ENCODE assay signal across 8 cellular contexts in genomic region chr16:58732545-58733247, GRCh38. TPM values are rescaled to one million over a fixed set of nuclear protein-coding genes. Genes with fewer than 3 reads are reported as not detected.
DNase-seq lines count a peak whose midpoint lies in the region; ATAC-seq, FAIRE-seq and TF ChIP-seq lines count a peak whose summit lies in the region.

No MANE protein-coding gene starts in this region.

- TF ChIP-seq RAD21 in IMR-90 (IDR thresholded peaks at IDR 0.05; ENCODE audit: low read length) (no peak), GM12878 (IDR thresholded peaks at IDR 0.05; ENCODE audit: insufficient read depth, low read depth, low read length) (no peak)

- no peak overlapping the region for H3K56ac ChIP-seq in IMR-90 (ENCODE audit: extremely low read depth, insufficient read depth, low read length)

- H2AK9ac ChIP-seq in IMR-90 (replicated peaks; ENCODE audit: low read depth, low read length, poor library complexity): no peak overlapping the region

- peak overlapping the region; percentile 89 for H3K4me2 ChIP-seq in IMR-90 (ENCODE audit: low read depth, low read length)
- H3K4me2 ChIP-seq in GM12878 (ENCODE audit: control insufficient read depth, insufficient read depth): peak overlapping the region; percentile 64
- H3K4me2 ChIP-seq in mesenchymal stem cell (ENCODE audit: low read length, poor library complexity, severe bottlenecking): peak overlapping the region; percentile 99

- H4K20me1 ChIP-seq in IMR-90 (ENCODE audit: insufficient read depth, low read length) (peaks cover 13% of the 10 kb centered on the region; the same call in 1 of the 2 replicates), GM12878 (ENCODE audit: control insufficient read depth, insufficient read depth) (no peaks in the 10 kb centered on the region)

- RAD21 ChIA-PET in GM12878 (lab: Charles Lee; ENCODE audit: unreplicated experiment): interaction anchor here (0.6 to 1.5 kb wide), 3 partner anchors 24 to 214 kb away, joined by 3 to 6 read pairs (median 4); no protein-coding TSS in a partner anchor

- SMC1A ChIA-PET in GM12878 (lab: Charles Lee; ENCODE audit: uncharacterized antibody, unreplicated experiment): interaction anchor here (0.6 to 1.9 kb wide), 4 partner anchors 9 to 396 kb away, joined by 3 to 5 read pairs (median 4); no protein-coding TSS in a partner anchor

- H4K91ac ChIP-seq in IMR-90 (ENCODE audit: insufficient read depth, low read depth, low read length) (no peak overlapping the region), mesenchymal stem cell (ENCODE audit: low read length) (no peak overlapping the region)

- H2AFZ ChIP-seq in IMR-90 (replicated peaks; ENCODE audit: low read length, poor library complexity) (no peak overlapping the region), GM12878 (ENCODE audit: control insufficient read depth, low read depth, low read length) (peak overlapping the region; percentile 21), mesenchymal stem cell (ENCODE audit: low read depth, low read length) (no peak overlapping the region)

- H3K36me3 ChIP-seq in IMR-90 (ENCODE audit: control insufficient read depth, insufficient read depth, low read length): peaks cover 2% of the 10 kb centered on the region; the same call in 1 of the 2 replicates
- peaks cover 0 to 6% of the 10 kb centered on the region in 2 experiments; a peak in 1 of 4 replicates for H3K36me3 ChIP-seq in GM12878 (ENCODE audit: control insufficient read depth in 2 of 2, insufficient read depth in 2 of 2, low read length in 1 of 2)
- H3K36me3 ChIP-seq in mesenchymal stem cell (ENCODE audit: control insufficient read depth in 1 of 2, insufficient read depth in 2 of 2, low read depth in 1 of 2, low read length in 2 of 2): peaks cover 3% of the 10 kb centered on the region in 2 experiments
- no peaks in the 10 kb centered on the region for H3K36me3 ChIP-seq in urinary bladder (ENCODE audit: insufficient read depth)

- TF ChIP-seq CTCF in IMR-90 (conservative IDR thresholded peaks at IDR 0.05; ENCODE audit: low read depth, low read length): no peak
- no peak for TF ChIP-seq CTCF in GM12878 (IDR thresholded peaks at IDR 0.05 in 2 of 3, conservative IDR thresholded peaks at IDR 0.05 in 1 of 3; ENCODE audit: control insufficient read depth in 2 of 3, extremely low read depth in 1 of 3, insufficient read depth in 1 of 3, low read depth in 3 of 3, low read length in 3 of 3)

- dilution Hi-C loops in IMR-90 (cut with HindIII; ENCODE audit: low sequenced_read_pairs, unreplicated experiment): no loop called here

- H2BK120ac ChIP-seq in IMR-90 (ENCODE audit: low read depth, low read length): no peak overlapping the region
- no peak overlapping the region for H2BK120ac ChIP-seq in mesenchymal stem cell (ENCODE audit: low read depth, low read length)

- H3K4me1 ChIP-seq in IMR-90 (ENCODE audit: control insufficient read depth, insufficient read depth, low read length) (peaks cover 3% of the 10 kb centered on the region), GM12878 (ENCODE audit: control insufficient read depth, insufficient read depth, low read length) (peaks cover 7% of the 10 kb centered on the region), mesenchymal stem cell (ENCODE audit: control insufficient read depth, insufficient read depth, low read depth, low read length) (peaks cover 4% of the 10 kb centered on the region), urinary bladder (ENCODE audit: insufficient read depth) (peaks cover 2% of the 10 kb centered on the region)

- no peak overlapping the region for H2BK20ac ChIP-seq in IMR-90 (ENCODE audit: low read depth, low read length)

- peak; percentile 51 for DNase-seq in Daoy (ENCODE audit: low read depth)
- peak; percentile 42 for DNase-seq in IMR-90
- DNase-seq in GM12878 (ENCODE audit: low read depth, low spot score): no peak
- peak; percentile 33 for DNase-seq in mesenchymal stem cell
- DNase-seq in NCI-H1048 (lab: John Stamatoyannopoulos, UW): no peak
- no peak for DNase-seq in HuH-7.5 (ENCODE audit: low spot score)

- H4K8ac ChIP-seq in IMR-90 (ENCODE audit: low read depth in 2 of 2, low read length in 2 of 2): no peak overlapping the region; a peak in 1 of 4 replicates
- no peak overlapping the region for H4K8ac ChIP-seq in mesenchymal stem cell (ENCODE audit: low read length)

- H3K18ac ChIP-seq in IMR-90 (ENCODE audit: low read depth, low read length): no peak overlapping the region
- no peak overlapping the region for H3K18ac ChIP-seq in mesenchymal stem cell (ENCODE audit: low read depth in 1 of 2, low read length in 2 of 2)

- no peaks in the 10 kb centered on the region for H3K9me3 ChIP-seq in IMR-90 (ENCODE audit: control insufficient read depth, insufficient read depth, low read length)
- H3K9me3 ChIP-seq in GM12878 (replicated peaks; ENCODE audit: control insufficient read depth, insufficient read depth, low read length): no peaks in the 10 kb centered on the region
- no peaks in the 10 kb centered on the region for H3K9me3 ChIP-seq in mesenchymal stem cell (ENCODE audit: control insufficient read depth, low read length)

- TF ChIP-seq EP300 in GM12878 (IDR thresholded peaks at IDR 0.05; ENCODE audit: borderline replicate concordance in 1 of 2, control insufficient read depth in 1 of 2, low read depth in 2 of 2, low read length in 2 of 2): no peak

- H3K14ac ChIP-seq in IMR-90 (replicated peaks; ENCODE audit: low read depth, low read length) (no peak overlapping the region), mesenchymal stem cell (ENCODE audit: low read length in 2 of 2) (no peak overlapping the region)

- TF ChIP-seq POLR2A in IMR-90 (IDR thresholded peaks at IDR 0.05; ENCODE audit: low read depth, low read length): no peak
- no peak for TF ChIP-seq POLR2A in GM12878 (IDR thresholded peaks at IDR 0.05; ENCODE audit: low read depth, low read length)

- no peak overlapping the region for H4K5ac ChIP-seq in IMR-90 (ENCODE audit: low read depth, low read length)

- no TSS peak for BruUV-seq in IMR-90 (replicated peaks; lab: Mats Ljungman, UMichigan)
- TSS peak; percentile 51 for BruUV-seq in GM12878 (replicated peaks; lab: Mats Ljungman, UMichigan)

- intact Hi-C loops in IMR-90 (cut with micrococcal nuclease): no loop called here
- intact Hi-C loops in GM12878 (cut with micrococcal nuclease; ENCODE audit: unreplicated experiment): no loop called here

- peaks cover 11 to 43% of the 10 kb centered on the region in 2 experiments; a peak in 3 of 4 replicates for H3K79me1 ChIP-seq in IMR-90 (ENCODE audit: low read depth in 1 of 2, low read length in 2 of 2)
- H3K79me1 ChIP-seq in mesenchymal stem cell (replicated peaks; ENCODE audit: low read length, poor library complexity, severe bottlenecking): peaks cover 11% of the 10 kb centered on the region

- peaks cover 60% of the 10 kb centered on the region for H3K79me2 ChIP-seq in GM12878 (ENCODE audit: control insufficient read depth, insufficient read depth, low read length)

- no peak for FAIRE-seq in GM12878 (lab: Jason Lieb, UNC)

- peaks cover 4% of the 10 kb centered on the region; the same call in 1 of the 2 replicates for H3K9me1 ChIP-seq in IMR-90 (ENCODE audit: insufficient read depth, low read length)

- H2BK15ac ChIP-seq in IMR-90 (ENCODE audit: low read depth, low read length) (no peak overlapping the region), mesenchymal stem cell (ENCODE audit: low read depth, poor library complexity, severe bottlenecking) (no peak overlapping the region)

- 50% methylated on average over 2 of the region's 9 CpGs; no CpG with 5 or more reads in 1 of the 2 experiments for WGBS in IMR-90 (ENCODE audit: extremely low coverage in 2 of 2, insufficient read length in 1 of 2), 2 experiments
- WGBS in GM12878 (ENCODE audit: insufficient coverage, insufficient replicate concordance, low lambda C conversion rate, missing lambda C conversion rate): 2% methylated on average over 9 of the region's 9 CpGs
- WGBS in mesenchymal stem cell: 46% methylated on average over 8 of the region's 9 CpGs
- 44% methylated on average over 9 of the region's 9 CpGs for WGBS in urinary bladder

- no peak overlapping the region for H2AK5ac ChIP-seq in IMR-90 (ENCODE audit: low read depth, low read length)
- no peak overlapping the region for H2AK5ac ChIP-seq in mesenchymal stem cell (ENCODE audit: low read length, severe bottlenecking)

- H3K27ac ChIP-seq in IMR-90 (ENCODE audit: insufficient read depth, low read length): no peak overlapping the region
- H3K27ac ChIP-seq in GM12878 (ENCODE audit: control insufficient read depth, insufficient read depth): peak overlapping the region; percentile 64
- H3K27ac ChIP-seq in mesenchymal stem cell (ENCODE audit: low read length, poor library complexity, severe bottlenecking): no peak overlapping the region
- no peak overlapping the region for H3K27ac ChIP-seq in urinary bladder (ENCODE audit: low read depth)

- peak; percentile 46 for ATAC-seq in GM21390 (IDR thresholded peaks at IDR 0.05; ENCODE audit: unreplicated experiment)
- ATAC-seq in IMR-90 (ENCODE audit: low read depth): no peak
- ATAC-seq in GM12878: peak; percentile 53

- CTCF ChIA-PET in IMR-90 (lab: Yijun Ruan, JAX) (interaction anchor here (1.3 to 1.6 kb wide), 2 partner anchors 16 to 19 kb away, joined by 3 read pairs; no protein-coding TSS in a partner anchor), GM12878 (lab: Yijun Ruan, JAX) (interaction anchor here (1.0 to 2.3 kb wide), 4 partner anchors 23 to 396 kb away, joined by 3 to 11 read pairs (median 4); no protein-coding TSS in a partner anchor)

- H3K4ac ChIP-seq in IMR-90 (ENCODE audit: low read depth, low read length) (no peak overlapping the region), mesenchymal stem cell (ENCODE audit: low read depth in 1 of 2, low read length in 2 of 2) (no peak overlapping the region)

- H3K9ac ChIP-seq in IMR-90 (ENCODE audit: low read depth, low read length) (peak overlapping the region; percentile 90), GM12878 (ENCODE audit: control insufficient read depth, insufficient read depth, low read length) (peak overlapping the region; percentile 82), mesenchymal stem cell (ENCODE audit: low read length) (peak overlapping the region; percentile 87)

- peak overlapping the region; percentile 81 for H3K4me3 ChIP-seq in IMR-90 (ENCODE audit: insufficient read depth, low read depth, low read length)
- peak overlapping the region; percentile 89 for H3K4me3 ChIP-seq in GM12878
- peak overlapping the region in 1 of 2 experiments; percentile 95 for H3K4me3 ChIP-seq in mesenchymal stem cell (ENCODE audit: insufficient read depth in 1 of 2, low read depth in 1 of 2, low read length in 2 of 2)
- peak overlapping the region; percentile 77 for H3K4me3 ChIP-seq in urinary bladder (ENCODE audit: low read depth, low read length)

- H3K27me3 ChIP-seq in IMR-90 (ENCODE audit: control insufficient read depth, insufficient read depth, low read length) (no peaks in the 10 kb centered on the region), GM12878 (replicated peaks in 1 of 2; ENCODE audit: control insufficient read depth in 2 of 2, insufficient read depth in 2 of 2, low read length in 1 of 2) (no peaks in the 10 kb centered on the region), mesenchymal stem cell (ENCODE audit: control insufficient read depth in 1 of 2, insufficient read depth in 1 of 2, low read length in 2 of 2) (no peaks in the 10 kb centered on the region)

- H3K23ac ChIP-seq in IMR-90 (ENCODE audit: low read depth, low read length): no peak overlapping the region
- H3K23ac ChIP-seq in mesenchymal stem cell (ENCODE audit: low read length in 2 of 2): no peak overlapping the region

- POLR2A ChIA-PET in IMR-90 (lab: Charles Lee; ENCODE audit: unreplicated experiment): no interaction called here
- POLR2A ChIA-PET in GM12878 (lab: Charles Lee): interaction anchor here (1.1 kb wide), 1 partner anchor 122 kb away, joined by 5 read pairs; no protein-coding TSS in a partner anchor

- in situ Hi-C loops in IMR-90 (cut with MboI; ENCODE audit: low sequenced_read_pairs) (no loop called here), GM12878 (cut with MboI) (loop anchor here (25.0 kb wide), 1 partner anchor 220 kb away; the partner anchor contains the start of genes NDRG4 and SETD6)

- H2BK12ac ChIP-seq in mesenchymal stem cell (ENCODE audit: low read length in 2 of 2): no peak overlapping the region

- H2BK5ac ChIP-seq in IMR-90 (ENCODE audit: low read depth, low read length, poor library complexity, severe bottlenecking): no peak overlapping the region
- no peak overlapping the region for H2BK5ac ChIP-seq in mesenchymal stem cell (ENCODE audit: low read depth, low read length, poor library complexity, severe bottlenecking)

RNA-seq across cellular contexts. Expression of gene GOT2, which starts 1.4 kb away (rescaled TPM):
- total RNA-seq in Daoy (2014; rRNA removed; shearing (Covaris generic)): 54.3 and 56.5 TPM in 2 replicates
- 45.5 and 50.2 TPM in 2 replicates for total RNA-seq in IMR-90 (2012; rRNA removed)
- polyA plus RNA-seq in IMR-90 (2012; rRNA removed): 55.2 and 60.2 TPM in 2 replicates
- polyA plus RNA-seq in IMR-90 (2012; cell fraction: cytosol; rRNA removed): 27.0 and 48.7 TPM in 2 replicates
- 27.3 and 55.3 TPM in 2 replicates for polyA plus RNA-seq in IMR-90 (2012; cell fraction: nucleus; rRNA removed; ENCODE audit: low replicate concordance)
- total RNA-seq in GM12878 (2013; cell fraction: nucleolus; rRNA removed): 34.0 and 35.6 TPM in 2 replicates
- total RNA-seq in GM12878 (2014; rRNA removed): 86.4 and 91.0 TPM in 2 replicates
- total RNA-seq in GM12878 (2014; rRNA removed; fragmentation: Illumina TruSeq; extraction: Trizol): 53.9 and 54.7 TPM in 2 replicates
- 131 and 132 TPM in 2 replicates for total RNA-seq in GM12878 (2021)
- 44.9 TPM for polyA plus RNA-seq in GM12878 (2011; ENCODE audit: low read depth)
- polyA plus RNA-seq in GM12878 (2011; rRNA removed): 39.2 and 41.7 TPM in 2 replicates
- polyA plus RNA-seq in GM12878 (2011; cell fraction: cytosol; rRNA removed): 48.2 and 71.8 TPM in 2 replicates
- polyA plus RNA-seq in GM12878 (2011; cell fraction: nucleus; rRNA removed): 66.9 and 82.5 TPM in 2 replicates
- polyA plus RNA-seq in GM12878 (2012): 49.6 and 65.4 TPM in 2 replicates
- 145 and 156 TPM in 2 replicates for polyA plus RNA-seq in GM12878 (2014; fragmentation: Illumina TruSeq; extraction: Trizol)
- polyA plus RNA-seq in GM12878 (2014; fragmentation: Nextera tagmentation; extraction: Ambion mirVana): 10 to 100 TPM; 79.4 to 81.0 TPM
- 59.3 and 63.2 TPM in 2 replicates for polyA plus RNA-seq in GM12878 (2014; rRNA removed)
- 100 to 1,000 TPM; 231 to 235 TPM for polyA plus RNA-seq in GM12878 (2016; fragmentation: Nextera tagmentation; extraction: Ambion mirVana)
- polyA minus RNA-seq in GM12878 (2011; rRNA and poly(A)+ RNA removed): 46.4 and 47.4 TPM in 2 replicates
- polyA minus RNA-seq in GM12878 (2011; cell fraction: cytosol; rRNA and poly(A)+ RNA removed): 55.7 and 57.1 TPM in 2 replicates
- 15.7 and 25.8 TPM in 2 replicates for polyA minus RNA-seq in GM12878 (2011; cell fraction: nucleus; rRNA and poly(A)+ RNA removed)
- 62.6 TPM for polyA plus RNA-seq in mesenchymal stem cell (2013, experiment 1 of 2)
- 60.9 TPM for polyA plus RNA-seq in mesenchymal stem cell (2013, experiment 2 of 2)
- total RNA-seq in urinary bladder: 26.4 TPM
- polyA plus RNA-seq in urinary bladder: 60.1 TPM

RNA-seq across cellular contexts. Expression of gene SLC38A7, which starts 48.1 kb away (rescaled TPM):
- 6.6 and 7.8 TPM in 2 replicates for total RNA-seq in Daoy (2014; rRNA removed; shearing (Covaris generic))
- total RNA-seq in IMR-90 (2012; rRNA removed): 13.6 and 14.7 TPM in 2 replicates
- polyA plus RNA-seq in IMR-90 (2012; rRNA removed): 16.4 and 16.7 TPM in 2 replicates
- polyA plus RNA-seq in IMR-90 (2012; cell fraction: cytosol; rRNA removed): 4.4 and 10.5 TPM in 2 replicates
- polyA plus RNA-seq in IMR-90 (2012; cell fraction: nucleus; rRNA removed; ENCODE audit: low replicate concordance): 35.0 and 49.3 TPM in 2 replicates
- 16.7 and 19.5 TPM in 2 replicates for total RNA-seq in GM12878 (2013; cell fraction: nucleolus; rRNA removed)
- 3.0 and 3.8 TPM in 2 replicates for total RNA-seq in GM12878 (2014; rRNA removed)
- 3.4 and 4.0 TPM in 2 replicates for total RNA-seq in GM12878 (2014; rRNA removed; fragmentation: Illumina TruSeq; extraction: Trizol)
- 6.2 and 7.8 TPM in 2 replicates for total RNA-seq in GM12878 (2021)
- polyA plus RNA-seq in GM12878 (2011; ENCODE audit: low read depth): 2.2 TPM
- 1.1 and 2.8 TPM in 2 replicates for polyA plus RNA-seq in GM12878 (2011; rRNA removed)
- polyA plus RNA-seq in GM12878 (2011; cell fraction: cytosol; rRNA removed): 3.1 and 4.5 TPM in 2 replicates
- 4.4 and 7.4 TPM in 2 replicates for polyA plus RNA-seq in GM12878 (2011; cell fraction: nucleus; rRNA removed)
- polyA plus RNA-seq in GM12878 (2012): 2.8 and 3.4 TPM in 2 replicates
- 4.9 and 5.5 TPM in 2 replicates for polyA plus RNA-seq in GM12878 (2014; fragmentation: Illumina TruSeq; extraction: Trizol)
- polyA plus RNA-seq in GM12878 (2014; fragmentation: Nextera tagmentation; extraction: Ambion mirVana): 1 to 10 TPM; 1.4 TPM
- polyA plus RNA-seq in GM12878 (2014; rRNA removed): 5.8 and 6.1 TPM in 2 replicates
- polyA plus RNA-seq in GM12878 (2016; fragmentation: Nextera tagmentation; extraction: Ambion mirVana): 1 to 10 TPM; 5.6 to 5.9 TPM
- 8.6 and 8.7 TPM in 2 replicates for polyA minus RNA-seq in GM12878 (2011; rRNA and poly(A)+ RNA removed)
- polyA minus RNA-seq in GM12878 (2011; cell fraction: cytosol; rRNA and poly(A)+ RNA removed): 1.9 and 4.0 TPM in 2 replicates
- 5.8 and 14.1 TPM in 2 replicates for polyA minus RNA-seq in GM12878 (2011; cell fraction: nucleus; rRNA and poly(A)+ RNA removed)
- polyA plus RNA-seq in mesenchymal stem cell (2013, experiment 1 of 2): 30.9 TPM
- 29.8 TPM for polyA plus RNA-seq in mesenchymal stem cell (2013, experiment 2 of 2)
- total RNA-seq in urinary bladder: 13.8 TPM
- 7.7 TPM for polyA plus RNA-seq in urinary bladder

Comparison
In these comparisons a context has a peak if more than half of its experiments do, and no peak if none do; other contexts are left out.
1. DNase-seq: peak in Daoy (single experiment), IMR-90 (single experiment) and mesenchymal stem cell (single experiment); none in GM12878 (single experiment), NCI-H1048 (single experiment) and HuH-7.5 (single experiment).
2. Peak in every context shown above with its lines, with median percentiles within 50 percentile points of each other: H3K4me2 ChIP-seq and H3K9ac ChIP-seq.